In the genomic region with DNA sequence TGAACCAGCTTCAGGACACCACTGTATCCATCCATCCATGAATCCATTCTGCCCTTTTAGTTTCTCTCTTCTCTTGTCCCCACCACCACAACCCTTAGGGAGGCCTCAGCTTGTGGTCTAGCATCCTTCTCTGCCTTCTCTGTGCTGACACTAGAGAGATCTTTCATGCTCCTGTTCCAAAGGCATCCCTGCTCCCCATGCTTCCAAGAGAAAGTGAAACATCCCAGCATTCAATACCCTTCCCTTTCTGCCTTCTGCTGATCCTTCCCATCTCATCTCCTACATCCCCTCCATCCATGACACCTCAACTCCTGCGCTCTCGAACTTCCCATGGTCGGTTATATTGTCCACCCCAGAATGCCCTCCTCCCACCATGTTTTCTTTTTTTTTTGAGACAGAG, we compare ENCODE assay signal across 25 cellular contexts.
"Had no signal": no experiment of that assay in that cellular context is flagged by ENCODE, and none has a peak within 500 bp of the region (broad histone marks: within the 10 kb centered on the region; RNA-seq: fewer than 3 reads in every experiment).

No MANE protein-coding gene starts in this region.

- ATAC-seq: HepG2, K562 had no signal

- DNase-seq: Kasumi-1, MM.1S, NCI-H1092, NCI-H1105 treated with DMSO at 0.1 percent for 48 hours, NCI-H1417 treated with DMSO at 0.1 percent for 48 hours, NCI-H146, NCI-H187, NCI-H2029, NCI-H2081 treated with DMSO at 0.1 percent for 48 hours, NCI-H2171, NCI-H226, NCI-H446, NCI-H510A, NCI-H524 treated with DMSO at 0.1 percent for 48 hours, NCI-H69, NCI-H774, Right ventricle myocardium superior, RPMI8226, SIG-M5 had no signal

- H3K27me3 Mint-ChIP-seq: IgD-negative memory B cell had no signal

- H3K4me3 Mint-ChIP-seq: IgD-negative memory B cell had no signal

- H3K4me2 ChIP-seq: KMS-11 had no signal

- H3K27ac Mint-ChIP-seq: IgD-negative memory B cell had no signal

- H3K27me3 ChIP-seq: SJSA1 had no signal

- H3K36me3 ChIP-seq: SJSA1 had no signal

- H3K36me3 Mint-ChIP-seq: IgD-negative memory B cell had no signal

- H3K4me3 ChIP-seq: K562, SJSA1, SK-N-MC had no signal

- H3K27ac ChIP-seq: KMS-11, SJSA1, SK-N-MC had no signal

- H3K9ac ChIP-seq: KMS-11 had no signal

- H3K9me3 Mint-ChIP-seq: IgD-negative memory B cell had no signal

- H3K9me3 ChIP-seq: SJSA1 had no signal
